Comparison of ENCODE assay signal across 1 cellular context in genomic region chr3:15347104-15347736, GRCh38.
A peak's percentile ranks its signal among the peaks of the same experiment; 100 is the strongest.
TF ChIP-seq lines count a peak whose summit lies in the region.

No MANE protein-coding gene starts in this region.

TF ChIP-seq in K562, 482 proteins besides CTCF, POLR2A, EP300 and RAD21:
- TF ChIP-seq ATF6 (CRISPR knock-in tag; IDR thresholded peaks at IDR 0.05) (0 out of 2 replicates have a peak, but pooled peaks have one; percentile 31), GABPB2 (CRISPR knock-in tag; conservative IDR thresholded peaks at IDR 0.05) (no peak), GATA2 (CRISPR knock-in tag; IDR thresholded peaks at IDR 0.05) (no peak), RBBP5 (IDR thresholded peaks at IDR 0.05; ENCODE audit: borderline replicate concordance, insufficient read depth, low read length, poor library complexity, severe bottlenecking) (no peak), ZNF253 (CRISPR knock-in tag; conservative IDR thresholded peaks at IDR 0.05) (no peak), TBL1XR1 (IDR thresholded peaks at IDR 0.05; ENCODE audit: low read length in 2 of 2) (no peak), NCOA1 (IDR thresholded peaks at IDR 0.05; ENCODE audit: low read depth) (no peak), MNT (conservative IDR thresholded peaks at IDR 0.05) (no peak)
